In the genomic region with DNA sequence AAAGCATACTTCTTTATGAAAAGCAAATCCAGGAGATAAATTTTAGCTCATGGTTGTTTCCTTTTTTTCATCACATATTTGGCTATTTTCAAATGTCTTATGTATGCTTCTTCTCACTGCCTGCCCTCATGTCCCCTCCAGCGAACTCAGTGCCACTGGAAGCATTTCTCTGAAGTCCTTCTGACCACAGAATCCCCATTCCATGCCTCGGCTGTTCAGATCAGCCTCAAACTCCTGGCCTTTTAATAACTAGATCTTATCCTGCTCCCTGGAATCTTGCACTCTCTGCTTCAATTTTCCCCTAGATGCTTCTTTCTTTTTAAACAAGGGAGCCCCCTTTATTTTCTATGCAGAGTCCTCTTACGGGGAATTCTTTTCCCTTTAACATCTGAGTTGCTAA, we compare ENCODE assay signal across 18 cellular contexts. TPM values are rescaled to one million over a fixed set of nuclear protein-coding genes. Genes with fewer than 3 reads are reported as not detected.
DNase-seq lines count a peak whose midpoint lies in the region; ATAC-seq, FAIRE-seq and TF ChIP-seq lines count a peak whose summit lies in the region.
"Had no signal": no experiment of that assay in that cellular context is flagged by ENCODE, and none has a peak within 500 bp of the region (broad histone marks: within the 10 kb centered on the region; RNA-seq: fewer than 3 reads in every experiment).

No MANE protein-coding gene starts in this region.

- H3K4me3 ChIP-seq in A549 (no peak overlapping the region), body of pancreas (no peak overlapping the region), mesendoderm (ENCODE audit: low read length) (no peak overlapping the region), aorta (ENCODE audit: low read length in 2 of 2) (no peak overlapping the region)
- H3K4me3 ChIP-seq: mucosa of descending colon had no signal

- POLR2A ChIA-PET in A549 (lab: Yijun Ruan, JAX), result interaction anchor here (0.6 to 3.5 kb wide), 2 partner anchors 10 to 46 kb away, joined by 4 to 29 read pairs; a partner anchor contains a TSS

- H3K23ac ChIP-seq in mesendoderm (ENCODE audit: low read length), result no peak overlapping the region

- peak overlapping the region; percentile 10 for H2BK120ac ChIP-seq in mesendoderm (ENCODE audit: low read depth, low read length)

- H3K18ac ChIP-seq in mesendoderm (ENCODE audit: low read length), result no peak overlapping the region

- H3K4me1 ChIP-seq in A549 (peaks cover 47% of the 10 kb centered on the region), body of pancreas (peaks cover 47% of the 10 kb centered on the region), mesendoderm (ENCODE audit: control insufficient read depth, low read depth, low read length) (peaks cover 12% of the 10 kb centered on the region), aorta (ENCODE audit: control insufficient read depth in 1 of 2, insufficient read depth in 2 of 2, low read length in 2 of 2) (no peaks in the 10 kb centered on the region)

- H3K56ac ChIP-seq in mesendoderm (ENCODE audit: low read length), result peak overlapping the region; percentile 73

- 74% methylated on average over 3 of the region's 3 CpGs for WGBS in A549 (ENCODE audit: missing lambda C conversion rate)
- 65 to 75% methylated on average over 3 of the region's 3 CpGs for WGBS in body of pancreas, 2 donors
- WGBS in mesendoderm (ENCODE audit: extremely low coverage, insufficient coverage, low lambda C conversion rate), result no CpG with 5 or more reads among the region's 3 CpGs
- WGBS in aorta, 2 donors, result 75 to 76% methylated on average over 3 of the region's 3 CpGs

- H3K79me2 ChIP-seq in mesendoderm (ENCODE audit: control insufficient read depth, insufficient read depth, low read length), result no peaks in the 10 kb centered on the region

- TF ChIP-seq RAD21 in A549 (conservative IDR thresholded peaks at IDR 0.05 in 1 of 2, IDR thresholded peaks at IDR 0.05 in 1 of 2), result no peak

- CTCF ChIA-PET in A549 (lab: Yijun Ruan, JAX), result no interaction called here

- H3K4ac ChIP-seq in mesendoderm (ENCODE audit: low read depth, low read length), result no peak overlapping the region

- ATAC-seq in A549 (no peak), body of pancreas (no peak), HG03108 (IDR thresholded peaks at IDR 0.05; ENCODE audit: unreplicated experiment) (no peak), aorta (ENCODE audit: low FRiP score) (no peak)

- peak overlapping the region; percentile 63 to 87; a peak in 5 of 6 replicates for H3K27ac ChIP-seq in A549
- H3K27ac ChIP-seq in body of pancreas, result peak overlapping the region in 3 of 4 donors; percentile 62 to 78 (median 74)
- H3K27ac ChIP-seq in mesendoderm (ENCODE audit: low read depth, low read length), result peak overlapping the region; percentile 96
- no peak overlapping the region for H3K27ac ChIP-seq in aorta (ENCODE audit: low read depth in 1 of 2, low read length in 2 of 2)
- H3K27ac ChIP-seq: testis had no signal

- TF ChIP-seq EP300 in A549 (IDR thresholded peaks at IDR 0.05), result no peak

- H3K27me3 ChIP-seq in body of pancreas (no peaks in the 10 kb centered on the region), mesendoderm (ENCODE audit: insufficient read depth, low read length, poor library complexity) (no peaks in the 10 kb centered on the region), aorta (ENCODE audit: control insufficient read depth in 1 of 2, insufficient read depth in 2 of 2, low read length in 1 of 2) (no peaks in the 10 kb centered on the region)
- H3K27me3 ChIP-seq: testis had no signal

- no peak for TF ChIP-seq CTCF in A549 (IDR thresholded peaks at IDR 0.05)
- TF ChIP-seq CTCF in body of pancreas (IDR thresholded peaks at IDR 0.05), result no peak

- H2BK5ac ChIP-seq in mesendoderm (ENCODE audit: low read length), result no peak overlapping the region

- no peak overlapping the region for H2BK15ac ChIP-seq in mesendoderm (replicated peaks; ENCODE audit: low read depth)

- no peak overlapping the region for H4K8ac ChIP-seq in mesendoderm (ENCODE audit: low read depth, low read length)

- no peak for FAIRE-seq in A549 (lab: Jason Lieb, UNC)
- FAIRE-seq: frontal cortex had no signal

- H3K36me3 ChIP-seq in body of pancreas (replicated peaks in 1 of 2; ENCODE audit: insufficient read depth in 1 of 2, low read depth in 2 of 2), result no peaks in the 10 kb centered on the region
- no peaks in the 10 kb centered on the region for H3K36me3 ChIP-seq in mesendoderm (ENCODE audit: control insufficient read depth, insufficient read depth, low read length)
- H3K36me3 ChIP-seq in aorta (ENCODE audit: control insufficient read depth in 1 of 2, insufficient read depth in 2 of 2, low read length in 1 of 2), result no peaks in the 10 kb centered on the region

- intact Hi-C loops in body of pancreas (cut with DNase I), result no loop called here
- intact Hi-C loops in aorta (cut with DNase I), result no loop called here

- no peak overlapping the region for H4K5ac ChIP-seq in mesendoderm (ENCODE audit: low read length)

- H3K79me1 ChIP-seq in mesendoderm (ENCODE audit: low read length), result no peaks in the 10 kb centered on the region

- no peak overlapping the region for H2AK5ac ChIP-seq in mesendoderm (ENCODE audit: low read length)

- H3K9ac ChIP-seq in mesendoderm (ENCODE audit: low read length), result peak overlapping the region; percentile 51

- no peaks in the 10 kb centered on the region for H3K9me3 ChIP-seq in A549
- no peaks in the 10 kb centered on the region for H3K9me3 ChIP-seq in body of pancreas
- H3K9me3 ChIP-seq in aorta (ENCODE audit: control insufficient read depth, low read length), result no peaks in the 10 kb centered on the region
- H3K9me3 ChIP-seq: mucosa of descending colon, testis had no signal

- TF ChIP-seq POLR2A in A549 (IDR thresholded peaks at IDR 0.05; ENCODE audit: low read length) (no peak), body of pancreas (IDR thresholded peaks at IDR 0.05) (no peak)

- DNase-seq in A549 (ENCODE audit: low read depth in 1 of 2, low spot score in 1 of 2), result no peak
- DNase-seq in HT-29 (ENCODE audit: low spot score), result peak; percentile 9
- no peak for DNase-seq in body of pancreas
- no peak for DNase-seq in mesendoderm
- DNase-seq in hypothalamus (lab: John Stamatoyannopoulos, UW), result no peak
- no peak for DNase-seq in Kasumi-1 (lab: John Stamatoyannopoulos, UW)
- no peak for DNase-seq in aorta
- DNase-seq: activated CD8-positive, alpha-beta memory T cell treated with anti-CD3 and anti-CD28 coated beads, Interleukin-2, amount 50 U/mL, for 4 hours; activated naive CD4-positive, alpha-beta T cell treated with anti-CD3 and anti-CD28 coated beads, Interleukin-2, amount 10 ng/mL, durations not matched to agents 7 days and 5 days; central memory CD4-positive, alpha-beta T cell; GDM1; immature natural killer cell; MM.1S; stimulated activated CD4-positive, alpha-beta T cell treated with anti-CD3 and anti-CD28 coated beads, Interleukin-1b, Interleukin-23, amount 100 ng/mL, for 48 hours had no signal

- H3K4me2 ChIP-seq in A549, result peak overlapping the region; percentile 85
- no peak overlapping the region for H3K4me2 ChIP-seq in mesendoderm (ENCODE audit: low read length)

TF ChIP-seq in A549, 52 proteins besides CTCF, POLR2A, EP300 and RAD21 (continues in another document):
- TF ChIP-seq RCOR1 (IDR thresholded peaks at IDR 0.05; ENCODE audit: low read depth, low read length), result no peak
- TF ChIP-seq PHF8 (IDR thresholded peaks at IDR 0.05; ENCODE audit: borderline replicate concordance, low read depth), result no peak
- TF ChIP-seq, protein P1, sequence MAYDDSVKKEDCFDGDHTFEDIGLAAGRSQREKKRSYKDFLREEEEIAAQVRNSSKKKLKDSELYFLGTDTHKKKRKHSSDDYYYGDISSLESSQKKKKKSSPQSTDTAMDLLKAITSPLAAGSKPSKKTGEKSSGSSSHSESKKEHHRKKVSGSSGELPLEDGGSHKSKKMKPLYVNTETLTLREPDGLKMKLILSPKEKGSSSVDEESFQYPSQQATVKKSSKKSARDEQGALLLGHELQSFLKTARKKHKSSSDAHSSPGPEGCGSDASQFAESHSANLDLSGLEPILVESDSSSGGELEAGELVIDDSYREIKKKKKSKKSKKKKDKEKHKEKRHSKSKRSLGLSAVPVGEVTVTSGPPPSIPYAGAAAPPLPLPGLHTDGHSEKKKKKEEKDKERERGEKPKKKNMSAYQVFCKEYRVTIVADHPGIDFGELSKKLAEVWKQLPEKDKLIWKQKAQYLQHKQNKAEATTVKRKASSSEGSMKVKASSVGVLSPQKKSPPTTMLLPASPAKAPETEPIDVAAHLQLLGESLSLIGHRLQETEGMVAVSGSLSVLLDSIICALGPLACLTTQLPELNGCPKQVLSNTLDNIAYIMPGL (CRISPR knock-in tag; IDR thresholded peaks at IDR 0.05; ENCODE audit: borderline replicate concordance), result no peak
- TF ChIP-seq, protein P2, sequence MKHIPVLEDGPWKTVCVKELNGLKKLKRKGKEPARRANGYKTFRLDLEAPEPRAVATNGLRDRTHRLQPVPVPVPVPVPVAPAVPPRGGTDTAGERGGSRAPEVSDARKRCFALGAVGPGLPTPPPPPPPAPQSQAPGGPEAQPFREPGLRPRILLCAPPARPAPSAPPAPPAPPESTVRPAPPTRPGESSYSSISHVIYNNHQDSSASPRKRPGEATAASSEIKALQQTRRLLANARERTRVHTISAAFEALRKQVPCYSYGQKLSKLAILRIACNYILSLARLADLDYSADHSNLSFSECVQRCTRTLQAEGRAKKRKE (CRISPR knock-in tag; IDR thresholded peaks at IDR 0.05; ENCODE audit: low read depth), result no peak
- TF ChIP-seq HOXB5 (CRISPR knock-in tag; IDR thresholded peaks at IDR 0.05), result no peak
- TF ChIP-seq GATA3 (IDR thresholded peaks at IDR 0.05; ENCODE audit: borderline replicate concordance), result no peak
- TF ChIP-seq CBX2 (IDR thresholded peaks at IDR 0.05; ENCODE audit: borderline replicate concordance, low read depth), result no peak
- TF ChIP-seq JUNB (IDR thresholded peaks at IDR 0.05), result no peak

RNA-seq across cellular contexts. Expression of a gene that starts 10.1 kb away (rescaled TPM):
- polyA plus RNA-seq in A549 (2011; rRNA removed) (47.0 and 54.7 TPM in 2 replicates), A549 (2017; fragmentation: RNase III; extraction: RNeasy Plus Mini Kit Qiagen cat#74134 plus additional on column Dnase treatment) (19.4 to 22.6 TPM (median 20.5 TPM) in 3 replicates), aorta (1 to 10 TPM; 7.6 to 8.7 TPM)
- polyA plus RNA-seq in A549 (2012; cell fraction: cytosol; rRNA removed), result 18.5 and 19.7 TPM in 2 replicates
- 14.6 and 23.9 TPM in 2 replicates for polyA plus RNA-seq in A549 (2012; cell fraction: nucleus; rRNA removed)
- 84.0 and 103 TPM in 2 replicates for polyA minus RNA-seq in A549 (2011; rRNA and poly(A)+ RNA removed)
- total RNA-seq in HT-29 (2014; rRNA removed; shearing (Covaris generic)), result 25.4 and 39.6 TPM in 2 replicates
- total RNA-seq in body of pancreas (10 to 100 TPM; 14.5 to 39.2 TPM), aorta (10 to 100 TPM; 25.5 to 34.0 TPM)
- polyA plus RNA-seq in mesendoderm (2013, experiment 1 of 2), result 16.0 TPM
- polyA plus RNA-seq in mesendoderm (2013, experiment 2 of 2), result 15.4 TPM

Comparison
In these comparisons a context has a peak if more than half of its experiments do, and no peak if none do; other contexts are left out.
1. H3K27ac ChIP-seq: peak in A549 (2 of 2), body of pancreas (3 of 4) and mesendoderm (single experiment); none in aorta (0 of 2).